In the genomic region with DNA sequence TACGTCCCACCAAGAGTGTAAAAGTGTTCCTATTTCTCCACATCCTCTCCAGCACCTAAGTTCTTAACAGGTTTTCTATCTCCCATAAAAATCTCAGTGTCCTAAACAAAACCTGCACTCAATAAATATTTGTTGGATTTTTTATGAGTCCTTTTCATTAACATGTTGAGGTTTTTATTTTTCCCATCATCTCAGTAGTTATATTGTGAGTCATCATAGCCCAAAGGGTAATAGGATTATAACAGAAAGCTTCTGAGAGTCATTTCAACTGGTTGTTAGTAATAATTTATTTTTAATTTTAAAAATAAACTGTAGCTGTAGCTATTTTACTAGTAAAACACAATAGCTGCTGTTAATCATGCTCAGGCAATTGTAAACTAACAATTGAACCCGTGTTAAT, we compare ENCODE assay signal across 22 cellular contexts.
"Had no signal": no experiment of that assay in that cellular context is flagged by ENCODE, and none has a peak within 500 bp of the region (broad histone marks: within the 10 kb centered on the region; RNA-seq: fewer than 3 reads in every experiment).

No MANE protein-coding gene starts in this region.

- DNase-seq: activated B cell treated with CpG ODN at 0.5 μM for 24 hours; activated CD4-positive, alpha-beta T cell treated with anti-CD3 and anti-CD28 coated beads for 1 hour; activated CD4-positive, alpha-beta T cell treated with anti-CD3 and anti-CD28 coated beads, Interleukin-2, amount 10 ng/mL, durations not matched to agents 24 days and 14 days; activated CD4-positive, alpha-beta T cell treated with anti-CD3 and anti-CD28 coated beads, Interleukin-2, amount 50 U/mL, for 48 hours; activated CD8-positive, alpha-beta memory T cell treated with anti-CD3 and anti-CD28 coated beads, Interleukin-2, amount 10 ng/mL, durations not matched to agents 7 days and 5 days; activated effector memory CD4-positive, alpha-beta T cell treated with Interleukin-2 at 50 U/mL for 16 hours; activated naive CD4-positive, alpha-beta T cell; activated T-cell treated with anti-CD3 and anti-CD28 coated beads, Interleukin-2, amount 50 U/mL, for 24 hours; aorta; Karpas-422; NCI-H1048; NCI-H1694 treated with DMSO at 0.1 percent for 48 hours; NCI-H2081; NCI-H510A treated with DMSO at 0.1 percent for 48 hours; NCI-H69; NK-92 treated with Interleukin-12 subunit alpha and Interleukin-12 subunit beta, amount 100 ng/mL, for 24 hours; PC-9; SIG-M5; T-helper 17 cell; T1000 had no signal

- FAIRE-seq: K562, TTC549 had no signal

- H3K4me3 ChIP-seq: K562, PC-9 had no signal

- ATAC-seq: activated CD8-positive, alpha-beta memory T cell treated with anti-CD3 and anti-CD28 coated beads, Interleukin-2, amount 10 ng/mL, durations not matched to agents 7 days and 5 days; K562; T-helper 17 cell had no signal
